Comparison of ENCODE assay signal across 11 cellular contexts in genomic region chr9:129761901-129762359, GRCh38. TPM values are rescaled to one million over a fixed set of nuclear protein-coding genes. Genes with fewer than 3 reads are reported as not detected.
A peak's percentile ranks its signal among the peaks of the same experiment; 100 is the strongest.
DNase-seq lines count a peak whose midpoint lies in the region; ATAC-seq, FAIRE-seq and TF ChIP-seq lines count a peak whose summit lies in the region.
"Had no signal": no experiment of that assay in that cellular context is flagged by ENCODE, and none has a peak within 500 bp of the region (broad histone marks: within the 10 kb centered on the region; RNA-seq: fewer than 3 reads in every experiment).

No MANE protein-coding gene starts in this region.

- TF ChIP-seq POLR2A in tibial nerve (IDR thresholded peaks at IDR 0.05) (no peak), GM12891 (IDR thresholded peaks at IDR 0.05; ENCODE audit: low read depth, low read length) (no peak)

- no peaks in the 10 kb centered on the region for H3K9me3 ChIP-seq in left lung
- no peaks in the 10 kb centered on the region for H3K9me3 ChIP-seq in tibial nerve

- peak; percentile 71 for DNase-seq in HFF-Myc (ENCODE audit: extremely low read depth, low read depth)
- DNase-seq in choroid plexus epithelial cell (ENCODE audit: low read depth), result peak; percentile 83
- DNase-seq in left lung, result no peak
- DNase-seq in tibial nerve (ENCODE audit: low spot score in 2 of 2), result no peak
- DNase-seq in NCI-H2227 treated with DMSO at 0.1 percent for 48 hours (lab: John Stamatoyannopoulos, UW), result no peak
- no peak for DNase-seq in GM12891 (ENCODE audit: insufficient read length, low spot score)
- DNase-seq in germinal center (ENCODE audit: low spot score), result no peak
- DNase-seq in SKM-1 treated with dmso at 0.1 percent for 144 hours (lab: John Stamatoyannopoulos, UW; ENCODE audit: unreplicated experiment), result no peak
- DNase-seq: NCI-H1048, T-helper 2 cell had no signal

- no peak for FAIRE-seq in GM12891 (lab: Jason Lieb, UNC)
- FAIRE-seq: islet of Langerhans had no signal

- TF ChIP-seq CTCF in HFF-Myc (IDR thresholded peaks at IDR 0.05; ENCODE audit: low read depth, low read length, missing control alignments) (no peak), choroid plexus epithelial cell (conservative IDR thresholded peaks at IDR 0.05; ENCODE audit: low read depth, low read length) (no peak), left lung (IDR thresholded peaks at IDR 0.05) (no peak), tibial nerve (IDR thresholded peaks at IDR 0.05) (no peak)

- H3K36me3 ChIP-seq in left lung (no peaks in the 10 kb centered on the region), tibial nerve (no peaks in the 10 kb centered on the region)

- intact Hi-C loops in left lung (cut with DNase I), result no loop called here

- H3K27me3 ChIP-seq in left lung (no peaks in the 10 kb centered on the region), tibial nerve (no peaks in the 10 kb centered on the region)

- H3K27ac ChIP-seq in left lung, result peak overlapping the region; percentile 44 to 82
- H3K27ac ChIP-seq in tibial nerve, result peak overlapping the region in 3 of 4 donors; percentile 20 to 88 (median 77)

- 18 to 29% methylated on average over 6 of the region's 6 CpGs for WGBS in tibial nerve, 2 donors

- peak; percentile 38 for ATAC-seq in left lung

- H3K4me3 ChIP-seq in HFF-Myc (replicated peaks; ENCODE audit: low read depth, low read length) (no peak overlapping the region), choroid plexus epithelial cell (ENCODE audit: low read depth, low read length) (no peak overlapping the region), left lung (no peak overlapping the region), tibial nerve (no peak overlapping the region)

- TF ChIP-seq EP300 in tibial nerve (IDR thresholded peaks at IDR 0.05), result no peak

- H3K4me1 ChIP-seq in left lung (peaks cover 7 to 34% of the 10 kb centered on the region in 2 donors), tibial nerve (peaks cover 0 to 35% (median 7%) of the 10 kb centered on the region in 4 donors)

TF ChIP-seq in GM12891, 5 proteins besides CTCF, POLR2A, EP300 and RAD21:
- TF ChIP-seq PAX5 (IDR thresholded peaks at IDR 0.05; ENCODE audit: insufficient read depth, low read length, severe bottlenecking), result no peak
- no peak for TF ChIP-seq POLR2AphosphoS5 (IDR thresholded peaks at IDR 0.05; ENCODE audit: low read depth, low read length)
- TF ChIP-seq POU2F2 (IDR thresholded peaks at IDR 0.05; ENCODE audit: low read depth, low read length), result no peak
- no peak for TF ChIP-seq SPI1 (IDR thresholded peaks at IDR 0.05; ENCODE audit: low read depth, low read length)
- no peak for TF ChIP-seq TAF1 (IDR thresholded peaks at IDR 0.05; ENCODE audit: low read depth, low read length)

RNA-seq across cellular contexts. Expression of gene PTGES, which starts 9.1 kb away (rescaled TPM):
- 1 to 10 TPM; 3.2 to 9.8 TPM for total RNA-seq in left lung
- 10 to 100 TPM; 14.7 to 33.0 (median 25.7) TPM for total RNA-seq in tibial nerve
- polyA plus RNA-seq in GM12891 (2012; ENCODE audit: low read depth, missing spikeins), result 0.08 TPM

RNA-seq across cellular contexts. Expression of gene TOR1B, which starts 41.1 kb away (rescaled TPM):
- total RNA-seq in left lung (10 to 100 TPM; 26.1 to 32.1 TPM), tibial nerve (10 to 100 TPM; 19.2 to 41.2 (median 23.0) TPM)
- 8.2 TPM for polyA plus RNA-seq in GM12891 (2012; ENCODE audit: low read depth, missing spikeins)

Comparison
In these comparisons a context has a peak if more than half of its experiments do, and no peak if none do; other contexts are left out.
1. DNase-seq: peak in HFF-Myc (single experiment) and choroid plexus epithelial cell (single experiment); none in left lung (0 of 2), tibial nerve (0 of 2), NCI-H2227 treated with DMSO at 0.1 percent for 48 hours (single experiment), GM12891 (single experiment), germinal center (single experiment) and SKM-1 treated with dmso at 0.1 percent for 144 hours (single experiment).